Comparison of ENCODE assay signal across 25 cellular contexts in the genomic region with DNA sequence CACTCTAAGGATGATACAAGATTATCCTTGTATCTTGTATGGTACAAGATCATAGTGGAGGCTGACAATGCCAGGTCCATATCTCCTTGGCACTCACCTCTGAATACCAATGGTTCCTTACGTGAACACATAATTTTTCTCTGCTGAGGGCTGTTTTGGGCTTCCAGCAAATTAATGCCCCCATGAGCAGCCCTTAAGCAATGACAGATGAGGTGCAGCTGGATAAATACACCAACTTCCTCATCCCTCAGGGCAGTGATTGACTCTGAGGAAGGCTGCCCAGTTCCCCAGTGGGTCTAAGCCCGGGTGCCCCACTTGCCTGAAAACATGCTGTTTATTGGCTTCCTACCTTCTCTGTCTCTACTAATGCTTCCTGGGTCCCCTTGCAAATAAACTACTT.
DNase-seq lines count a peak whose midpoint lies in the region; ATAC-seq and TF ChIP-seq lines count a peak whose summit lies in the region.
"Had no signal": no experiment of that assay in that cellular context is flagged by ENCODE, and none has a peak within 500 bp of the region (broad histone marks: within the 10 kb centered on the region; RNA-seq: fewer than 3 reads in every experiment).

No MANE protein-coding gene starts in this region.

- intact Hi-C loops in heart left ventricle (cut with DNase I) = loop anchor here in 4 of 10 donors (5.0 to 10.0 kb wide), 3 partner anchors 192 to 272 kb away; no protein-coding TSS in a partner anchor

- no peak overlapping the region for H3K27ac ChIP-seq in heart left ventricle
- H3K27ac ChIP-seq: body of pancreas, ovary, suprapubic skin, upper lobe of right lung had no signal

- TF ChIP-seq CTCF in heart left ventricle (IDR thresholded peaks at IDR 0.05) = no peak

- no peaks in the 10 kb centered on the region for H3K36me3 ChIP-seq in heart left ventricle
- H3K36me3 ChIP-seq: ovary, suprapubic skin, upper lobe of right lung had no signal

- ATAC-seq in GM21737 (IDR thresholded peaks at IDR 0.05; ENCODE audit: unreplicated experiment) (no peak), HG03520 (IDR thresholded peaks at IDR 0.05; ENCODE audit: unreplicated experiment) (no peak), heart left ventricle (no peak)
- ATAC-seq: body of pancreas, HCT116, left lobe of liver had no signal

- DNase-seq in NCI-H1417 (lab: John Stamatoyannopoulos, UW) (peak in 2 of 3 experiments; percentile 52 to 66), NCI-H1417 treated with DMSO at 0.1 percent for 48 hours (lab: John Stamatoyannopoulos, UW) (no peak), NCI-H146 treated with DMSO at 0.1 percent for 48 hours (lab: John Stamatoyannopoulos, UW; ENCODE audit: unreplicated experiment) (peak; percentile 67), RPMI7951 (ENCODE audit: low read depth) (peak; percentile 53), T-helper 2 cell (no peak), heart left ventricle (no peak)
- DNase-seq: activated CD4-positive, alpha-beta T cell treated with anti-CD3 and anti-CD28 coated beads for 48 hours; activated naive CD4-positive, alpha-beta T cell treated with anti-CD3 and anti-CD28 coated beads, Interleukin-2, amount 50 U/mL, for 16 hours; body of pancreas; CD4-positive, alpha-beta T cell; erythroblast; NCI-H1105 treated with DMSO at 0.1 percent for 48 hours; NCI-H446; nephron progenitor cell; ovary; Right ventricle myocardium superior; stimulated activated CD4-positive, alpha-beta T cell treated with anti-CD3 and anti-CD28 coated beads, Interleukin-15, amount 100 ng/mL, for 24 hours; stimulated activated naive CD4-positive, alpha-beta T cell; T1000; upper lobe of right lung had no signal

- H3K4me3 ChIP-seq in heart left ventricle = no peak overlapping the region
- H3K4me3 ChIP-seq: body of pancreas, ovary, suprapubic skin, upper lobe of right lung had no signal

- H3K9me3 ChIP-seq in heart left ventricle = peaks cover 0 to 2% (median 0%) of the 10 kb centered on the region in 12 donors
- H3K9me3 ChIP-seq: body of pancreas, ovary, suprapubic skin, upper lobe of right lung had no signal

- peaks cover 0 to 14% (median 0%) of the 10 kb centered on the region in 9 donors for H3K27me3 ChIP-seq in heart left ventricle
- H3K27me3 ChIP-seq: body of pancreas, ovary had no signal

- WGBS in heart left ventricle, 4 donors = 66 to 88% (median 75%) methylated on average over 2 of the region's 2 CpGs

- peaks cover 0 to 26% (median 4%) of the 10 kb centered on the region in 12 donors for H3K4me1 ChIP-seq in heart left ventricle
- H3K4me1 ChIP-seq: upper lobe of right lung had no signal

- TF ChIP-seq POLR2A in heart left ventricle (IDR thresholded peaks at IDR 0.05) = no peak

Comparison
In these comparisons a context has a peak if more than half of its experiments do, and no peak if none do; other contexts are left out.
1. DNase-seq: peak in NCI-H1417 (2 of 3), NCI-H146 treated with DMSO at 0.1 percent for 48 hours (single experiment) and RPMI7951 (single experiment); none in NCI-H1417 treated with DMSO at 0.1 percent for 48 hours (single experiment), T-helper 2 cell (0 of 5) and heart left ventricle (0 of 5).